23 cellular contexts compared by ENCODE assay signal in genomic region chr6:137315081-137315480, GRCh38.
A peak's percentile ranks its signal among the peaks of the same experiment; 100 is the strongest.
DNase-seq lines count a peak whose midpoint lies in the region; ATAC-seq and TF ChIP-seq lines count a peak whose summit lies in the region.
"Had no signal": no experiment of that assay in that cellular context is flagged by ENCODE, and none has a peak within 500 bp of the region (broad histone marks: within the 10 kb centered on the region; RNA-seq: fewer than 3 reads in every experiment).

No MANE protein-coding gene starts in this region.

- no peak for TF ChIP-seq CTCF in choroid plexus epithelial cell (conservative IDR thresholded peaks at IDR 0.05; ENCODE audit: low read depth, low read length)
- no peak for TF ChIP-seq CTCF in omental fat pad (IDR thresholded peaks at IDR 0.05)
- no peak for TF ChIP-seq CTCF in Caco-2 (IDR thresholded peaks at IDR 0.05; ENCODE audit: insufficient read depth in 1 of 2, low read depth in 1 of 2, low read length in 1 of 2, severe bottlenecking in 1 of 2, unreplicated experiment in 1 of 2)

- CTCF ChIA-PET in Caco-2 (lab: Charles Lee): interaction anchor here (1.4 to 2.3 kb wide), 5 partner anchors 43 to 275 kb away, joined by 3 to 31 read pairs (median 5); no protein-coding TSS in a partner anchor

- ATAC-seq in omental fat pad (ENCODE audit: low FRiP score) (peak; percentile 68), GM21723 (IDR thresholded peaks at IDR 0.05; ENCODE audit: unreplicated experiment) (no peak)
- ATAC-seq: natural killer cell treated with Interleukin-12 subunit alpha and Interleukin-12 subunit beta and Interleukin-15 and Interleukin-18, amount 100 ng/mL, for 72 hours had no signal

- no peaks in the 10 kb centered on the region; the same call in 1 of the 2 replicates for H3K4me1 ChIP-seq in Caco-2

- H3K4me3 ChIP-seq in choroid plexus epithelial cell (ENCODE audit: low read depth, low read length) (no peak overlapping the region), Caco-2 (ENCODE audit: low read depth, low read length) (no peak overlapping the region)
- H3K4me3 ChIP-seq: heart left ventricle, MG63 had no signal

- intact Hi-C loops in Caco-2 (cut with micrococcal nuclease; ENCODE audit: unreplicated experiment) (loop anchor here (2.0 kb wide), 1 partner anchor 36 kb away; no protein-coding TSS in a partner anchor), posterior cingulate gyrus (cut with DNase I) (loop anchor here (2.0 kb wide), 1 partner anchor 220 kb away; no protein-coding TSS in a partner anchor)

- H3K4me1 Mint-ChIP-seq in Caco-2 (ENCODE audit: low read depth, unreplicated experiment): no peaks in the 10 kb centered on the region

- no peaks in the 10 kb centered on the region for H3K36me3 Mint-ChIP-seq in Caco-2 (ENCODE audit: insufficient read depth, unreplicated experiment)
- H3K36me3 Mint-ChIP-seq: memory B cell; natural killer cell treated with Interleukin-12 subunit alpha and Interleukin-12 subunit beta and Interleukin-15 and Interleukin-18, amount 100 ng/mL, for 72 hours; type B pancreatic cell had no signal

- POLR2A ChIA-PET in Caco-2 (lab: Charles Lee): no interaction called here

- no peaks in the 10 kb centered on the region for H3K9me3 ChIP-seq in Caco-2
- H3K9me3 ChIP-seq: heart left ventricle, MG63 had no signal

- H3K4me3 Mint-ChIP-seq in Caco-2 (ENCODE audit: unreplicated experiment): no peak overlapping the region
- H3K4me3 Mint-ChIP-seq: memory B cell; natural killer cell treated with Interleukin-12 subunit alpha and Interleukin-12 subunit beta and Interleukin-15 and Interleukin-18, amount 100 ng/mL, for 72 hours; T-helper 1 cell treated with Interleukin-12 subunit alpha and Interleukin-12 subunit beta and Interleukin-4 antibody, amounts not matched to agents 30 μg/mL and 1 μg/mL, for 36 hours; type B pancreatic cell had no signal

- no peaks in the 10 kb centered on the region for H3K9me3 Mint-ChIP-seq in Caco-2 (ENCODE audit: unreplicated experiment)
- H3K9me3 Mint-ChIP-seq: activated T-helper 2 cell treated with anti-CD3 and anti-CD28 coated beads, Interferon-gamma antibody, Interleukin-2, Interleukin-4, amounts not matched to agents 10 μg/mL and 5 μg/mL and 100 μg/mL, durations not matched to agents 14 hours and 24 hours and 36 hours; memory B cell; natural killer cell treated with Interleukin-12 subunit alpha and Interleukin-12 subunit beta and Interleukin-15 and Interleukin-18, amount 100 ng/mL, for 72 hours; T-helper 1 cell treated with Interleukin-12 subunit alpha and Interleukin-12 subunit beta and Interleukin-4 antibody, amounts not matched to agents 30 μg/mL and 1 μg/mL, for 36 hours; type B pancreatic cell had no signal

- peak; percentile 25 for DNase-seq in KBM-7
- DNase-seq in NOMO-1 treated with dmso at 0.1 percent for 144 hours (lab: John Stamatoyannopoulos, UW; ENCODE audit: unreplicated experiment): peak; percentile 4
- peak; percentile 50 for DNase-seq in choroid plexus epithelial cell (ENCODE audit: low read depth)
- no peak for DNase-seq in omental fat pad (ENCODE audit: low spot score)
- DNase-seq in NCI-H2227 (lab: John Stamatoyannopoulos, UW; ENCODE audit: unreplicated experiment): no peak
- DNase-seq in Caco-2: no peak
- DNase-seq in posterior cingulate gyrus: no peak
- DNase-seq: amniotic stem cell; C1 segment of cervical spinal cord; DMS79; effector CD4-positive, alpha-beta T cell; heart left ventricle; MG63; NCI-H2081 treated with DMSO at 0.1 percent for 48 hours; NCI-H82; RPMI8226; stimulated activated CD4-positive, alpha-beta T cell treated with anti-CD3 and anti-CD28 coated beads, Interleukin-15, amount 100 ng/mL, for 24 hours had no signal

- in situ Hi-C loops in KBM-7 (cut with MboI; ENCODE audit: low pct_unique_long_range_greater_than_20kb, low sequenced_read_pairs): loop anchor here (25.0 kb wide), 1 partner anchor 322 kb away; no protein-coding TSS in a partner anchor

- H3K27me3 ChIP-seq in Caco-2 (replicated peaks; ENCODE audit: control insufficient read depth, insufficient read depth, low read length): no peaks in the 10 kb centered on the region
- H3K27me3 ChIP-seq: heart left ventricle, MG63 had no signal

- H3K27ac Mint-ChIP-seq in Caco-2 (ENCODE audit: unreplicated experiment): no peak overlapping the region
- H3K27ac Mint-ChIP-seq: activated T-helper 2 cell treated with anti-CD3 and anti-CD28 coated beads, Interferon-gamma antibody, Interleukin-2, Interleukin-4, amounts not matched to agents 10 μg/mL and 5 μg/mL and 100 μg/mL, durations not matched to agents 14 hours and 24 hours and 36 hours; memory B cell; natural killer cell treated with Interleukin-12 subunit alpha and Interleukin-12 subunit beta and Interleukin-15 and Interleukin-18, amount 100 ng/mL, for 72 hours; T-helper 1 cell treated with Interleukin-12 subunit alpha and Interleukin-12 subunit beta and Interleukin-4 antibody, amounts not matched to agents 30 μg/mL and 1 μg/mL, for 36 hours; type B pancreatic cell had no signal

- BruUV-seq in Caco-2 (replicated peaks; lab: Mats Ljungman, UMichigan): no TSS peak

- H3K27me3 Mint-ChIP-seq in Caco-2 (ENCODE audit: insufficient read depth, unreplicated experiment): no peaks in the 10 kb centered on the region
- H3K27me3 Mint-ChIP-seq: memory B cell, type B pancreatic cell had no signal

- H3K36me3 ChIP-seq in Caco-2 (ENCODE audit: control insufficient read depth, insufficient read depth, low read length): no peaks in the 10 kb centered on the region
- H3K36me3 ChIP-seq: heart left ventricle, MG63 had no signal

Comparison
In these comparisons a context has a peak if more than half of its experiments do, and no peak if none do; other contexts are left out.
1. DNase-seq: peak in KBM-7 (single experiment), NOMO-1 treated with dmso at 0.1 percent for 144 hours (single experiment) and choroid plexus epithelial cell (single experiment); none in omental fat pad (single experiment), NCI-H2227 (single experiment), Caco-2 (0 of 2) and posterior cingulate gyrus (0 of 10).